Comparison of ENCODE assay signal across 25 cellular contexts in the genomic region with DNA sequence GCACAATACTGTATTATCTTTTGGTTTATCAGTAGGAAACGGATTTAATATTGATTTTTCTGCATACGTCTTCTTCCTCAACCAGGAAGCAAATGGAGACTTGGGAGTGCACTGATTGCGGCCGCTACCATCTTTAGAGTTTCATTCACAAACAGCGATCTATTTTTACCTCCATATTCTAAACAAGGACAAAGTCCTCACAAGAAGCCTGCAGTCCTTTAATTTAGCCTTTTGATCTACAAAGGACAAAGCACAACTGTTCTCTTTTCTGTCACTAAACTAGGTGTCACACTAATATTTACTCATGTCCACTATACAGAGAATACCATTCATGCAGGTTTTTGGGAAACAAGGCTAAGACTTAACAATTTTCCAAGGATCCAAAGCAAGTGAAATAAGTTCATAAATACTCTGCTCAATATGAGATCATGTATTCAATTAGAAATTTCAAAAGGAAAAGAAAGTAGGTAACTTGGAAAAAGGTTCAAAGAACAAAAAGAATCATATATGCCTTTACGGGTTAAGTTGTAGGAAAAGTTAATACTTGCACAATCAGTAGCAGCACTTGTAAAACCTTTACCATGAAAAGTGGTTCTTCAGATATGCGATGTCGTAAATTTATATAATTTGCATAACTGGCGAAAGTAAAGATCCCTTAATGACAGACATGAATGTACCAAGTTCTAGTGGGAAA.
"Had no signal": no experiment of that assay in that cellular context is flagged by ENCODE, and none has a peak within 500 bp of the region (broad histone marks: within the 10 kb centered on the region; RNA-seq: fewer than 3 reads in every experiment).

No MANE protein-coding gene starts in this region.

- DNase-seq: activated CD4-positive, alpha-beta T cell treated with anti-CD3 and anti-CD28 coated beads, Interleukin-2, amount 50 U/mL, for 4 hours; activated CD8-positive, alpha-beta T cell treated with anti-CD3 and anti-CD28 coated beads for 36 hours; activated effector memory CD4-positive, alpha-beta T cell treated with Interleukin-2 at 50 U/mL for 16 hours; activated naive CD4-positive, alpha-beta T cell treated with anti-CD3 and anti-CD28 coated beads, Interleukin-2, amount 10 ng/mL, durations not matched to agents 7 days and 5 days; activated naive CD8-positive, alpha-beta T cell treated with anti-CD3 and anti-CD28 coated beads, Interleukin-2, amount 10 ng/mL, durations not matched to agents 7 days and 5 days; activated T-cell treated with anti-CD3 and anti-CD28 coated beads, Interleukin-2, amount 50 U/mL, for 24 hours; amygdala; Kasumi-1; KG1; MG63; NCI-H1092; NCI-H1436 treated with DMSO at 0.1 percent for 48 hours; NCI-H1694 treated with DMSO at 0.1 percent for 48 hours; NCI-H2029; NCI-H345; NCI-H524 treated with DMSO at 0.1 percent for 48 hours; Right ventricle myocardium superior; RPMI8226; SW 1271; T-helper 1 cell; T-helper 2 cell; T-helper 9 cell had no signal

- H3K27me3 ChIP-seq: ascending aorta, MG63 had no signal

- ATAC-seq: activated CD8-positive, alpha-beta T cell treated with anti-CD3 and anti-CD28 coated beads for 36 hours; Panc1 had no signal

- H3K4me3 ChIP-seq: ascending aorta, MG63 had no signal

- H3K9me3 ChIP-seq: ascending aorta, MG63 had no signal

- H3K27ac ChIP-seq: ascending aorta, VCaP had no signal

- H3K4me1 ChIP-seq: ascending aorta had no signal
